8 cellular contexts compared by ENCODE assay signal in genomic region chr20:36461600-36462439, GRCh38.
A peak's percentile ranks its signal among the peaks of the same experiment; 100 is the strongest.
DNase-seq lines count a peak whose midpoint lies in the region; ATAC-seq and TF ChIP-seq lines count a peak whose summit lies in the region.

No MANE protein-coding gene starts in this region.

- peak overlapping the region; percentile 73 to 92 (median 79) for H3K4me3 ChIP-seq in breast epithelium
- H3K4me3 ChIP-seq in smooth muscle cell: peak overlapping the region; percentile 99

- no peak for TF ChIP-seq POLR2A in breast epithelium (IDR thresholded peaks at IDR 0.05)

- no peaks in the 10 kb centered on the region for H3K27me3 ChIP-seq in breast epithelium
- no peaks in the 10 kb centered on the region for H3K27me3 ChIP-seq in smooth muscle cell (ENCODE audit: low read depth)

- no peak overlapping the region for H2AFZ ChIP-seq in smooth muscle cell (ENCODE audit: low read depth)

- peak; percentile 9 for ATAC-seq in HG03439 (IDR thresholded peaks at IDR 0.05; ENCODE audit: unreplicated experiment)
- ATAC-seq in T-helper 17 cell: peak; percentile 39
- ATAC-seq in GM18873 (IDR thresholded peaks at IDR 0.05; ENCODE audit: low FRiP score, unreplicated experiment): no peak

- H3K4me1 Mint-ChIP-seq in T-helper 17 cell: peaks cover 41% of the 10 kb centered on the region

- H4K20me1 ChIP-seq in smooth muscle cell (ENCODE audit: low read depth): peaks cover 50% of the 10 kb centered on the region

- peak overlapping the region; percentile 98 for H3K27ac Mint-ChIP-seq in T-helper 17 cell

- H3K4me3 Mint-ChIP-seq in T-helper 17 cell: peak overlapping the region; percentile 97

- peaks cover 1% of the 10 kb centered on the region for H3K27me3 Mint-ChIP-seq in T-helper 17 cell

- H3K36me3 ChIP-seq in breast epithelium (no peaks in the 10 kb centered on the region), smooth muscle cell (ENCODE audit: low read depth) (no peaks in the 10 kb centered on the region)

- H3K9ac ChIP-seq in smooth muscle cell (ENCODE audit: low read depth): peak overlapping the region; percentile 96

- no peaks in the 10 kb centered on the region for H3K36me3 Mint-ChIP-seq in T-helper 17 cell (ENCODE audit: low read depth)

- peaks cover 48% of the 10 kb centered on the region for H3F3A ChIP-seq in smooth muscle cell (ENCODE audit: low read depth)

- H3K9me3 ChIP-seq in T-helper 17 cell (ENCODE audit: control insufficient read depth, low read length, poor library complexity, severe bottlenecking) (no peaks in the 10 kb centered on the region), breast epithelium (no peaks in the 10 kb centered on the region), smooth muscle cell (replicated peaks; ENCODE audit: low read depth) (no peaks in the 10 kb centered on the region)

- peak overlapping the region; percentile 92 to 100 for H3K27ac ChIP-seq in breast epithelium
- peak overlapping the region; percentile 90 for H3K27ac ChIP-seq in smooth muscle cell (ENCODE audit: low read depth)

- DNase-seq in stimulated activated CD4-positive, alpha-beta T cell treated with anti-CD3 and anti-CD28 coated beads, Interleukin-12 subunit alpha, Interleukin-12 subunit beta, amount 100 ng/mL, for 4 hours: peak; percentile 39
- no peak for DNase-seq in stimulated activated CD4-positive, alpha-beta T cell treated with anti-CD3 and anti-CD28 coated beads, Interleukin-4, amount 100 ng/mL, for 24 hours
- DNase-seq in T-helper 17 cell (peak in 2 of 3 donors; percentile 30 to 37), breast epithelium (ENCODE audit: low spot score in 2 of 2) (peak; percentile 57 to 63), iPS-NIHi7 (ENCODE audit: extremely low spot score) (peak; percentile 49), smooth muscle cell (lab: John Stamatoyannopoulos, UW; ENCODE audit: unreplicated experiment) (no peak)

- peak overlapping the region; percentile 100 for H3K4me2 ChIP-seq in smooth muscle cell

- 4% methylated on average over 23 of the region's 58 CpGs for WGBS in smooth muscle cell (ENCODE audit: low lambda C conversion rate)

- H3K79me2 ChIP-seq in smooth muscle cell (ENCODE audit: low read depth): peaks cover 46% of the 10 kb centered on the region

- intact Hi-C loops in breast epithelium (cut with DNase I; ENCODE audit: low total_unique reads): no loop called here

- TF ChIP-seq CTCF in breast epithelium (IDR thresholded peaks at IDR 0.05) (no peak), smooth muscle cell (IDR thresholded peaks at IDR 0.05; ENCODE audit: borderline replicate concordance, insufficient read depth, poor library complexity, severe bottlenecking) (no peak)

- peaks cover 5 to 19% of the 10 kb centered on the region in 2 donors for H3K4me1 ChIP-seq in breast epithelium
- H3K4me1 ChIP-seq in smooth muscle cell (ENCODE audit: low read depth): peaks cover 34% of the 10 kb centered on the region

Comparison
In these comparisons a context has a peak if more than half of its experiments do, and no peak if none do; other contexts are left out.
1. DNase-seq: peak in stimulated activated CD4-positive, alpha-beta T cell treated with anti-CD3 and anti-CD28 coated beads, Interleukin-12 subunit alpha, Interleukin-12 subunit beta, amount 100 ng/mL, for 4 hours (single experiment), T-helper 17 cell (2 of 3), breast epithelium (2 of 2) and iPS-NIHi7 (single experiment); none in stimulated activated CD4-positive, alpha-beta T cell treated with anti-CD3 and anti-CD28 coated beads, Interleukin-4, amount 100 ng/mL, for 24 hours (single experiment) and smooth muscle cell (single experiment).